In genomic region chr16:30995927-30996323, GRCh38 we compare ENCODE assay signal across 9 cellular contexts. TPM values are rescaled to one million over a fixed set of nuclear protein-coding genes. Genes with fewer than 3 reads are reported as not detected.
DNase-seq lines count a peak whose midpoint lies in the region; ATAC-seq and TF ChIP-seq lines count a peak whose summit lies in the region.
"Had no signal": no experiment of that assay in that cellular context is flagged by ENCODE, and none has a peak within 500 bp of the region (broad histone marks: within the 10 kb centered on the region; RNA-seq: fewer than 3 reads in every experiment).

No MANE protein-coding gene starts in this region.

- intact Hi-C loops in esophagus squamous epithelium (cut with DNase I) (loop anchor here (5.0 kb wide), 1 partner anchor 41 kb away; no protein-coding TSS in a partner anchor), sigmoid colon (cut with DNase I) (loop anchor here (2.0 to 5.0 kb wide), 2 partner anchors 79 to 146 kb away; partner anchors contain the start of genes ZNF646 and ZNF668), body of pancreas (cut with DNase I) (no loop called here)

- H4K5ac ChIP-seq in H9 (ENCODE audit: insufficient read length, low read depth, low read length), result no peak overlapping the region

- no peak overlapping the region for H2BK15ac ChIP-seq in H9 (ENCODE audit: low read depth, low read length)

- no CpG with 5 or more reads among the region's 11 CpGs for WGBS in H9 (ENCODE audit: extremely low coverage, insufficient read length, low lambda C conversion rate)
- WGBS in esophagus squamous epithelium, 2 donors, result 65 to 71% methylated on average over 11 of the region's 11 CpGs
- 65 to 81% methylated on average over 11 of the region's 11 CpGs for WGBS in sigmoid colon, 2 donors
- 81 to 82% methylated on average over 11 of the region's 11 CpGs for WGBS in body of pancreas, 2 donors

- peak overlapping the region; percentile 76 to 85 for H3K4me3 Mint-ChIP-seq in H9

- H4K20me1 ChIP-seq in H9 (ENCODE audit: control insufficient read depth, insufficient read depth, insufficient read length), result no peaks in the 10 kb centered on the region

- H3K27ac ChIP-seq in H9 (ENCODE audit: insufficient read length, low read depth, low read length), result no peak overlapping the region
- H3K27ac ChIP-seq in RWPE1, result peak overlapping the region; percentile 94
- H3K27ac ChIP-seq in esophagus squamous epithelium, result peak overlapping the region; percentile 76 to 94 (median 84)
- peak overlapping the region; percentile 81 to 87 (median 87) for H3K27ac ChIP-seq in sigmoid colon
- H3K27ac ChIP-seq in body of pancreas, result peak overlapping the region in 1 of 4 donors; percentile 81

- no peaks in the 10 kb centered on the region for H3K79me2 ChIP-seq in H9 (ENCODE audit: insufficient read depth, low read length)

- no peak overlapping the region for H3K4ac ChIP-seq in H9 (ENCODE audit: low read depth, low read length)

- H3K4me2 ChIP-seq in H9 (ENCODE audit: insufficient read depth, insufficient read length, low read length), result peak overlapping the region; percentile 59

- POLR2A ChIA-PET in RWPE1 (lab: Yijun Ruan, JAX; ENCODE audit: low non-redundant PET), result no interaction called here

- no peak overlapping the region for H2AFZ ChIP-seq in H9 (ENCODE audit: low read length)

- no peak overlapping the region for H3K23ac ChIP-seq in H9 (ENCODE audit: insufficient read length, low read depth, low read length)

- TF ChIP-seq CTCF in H9 (conservative IDR thresholded peaks at IDR 0.05) (no peak), RWPE1 (conservative IDR thresholded peaks at IDR 0.05; ENCODE audit: low read depth) (no peak), esophagus squamous epithelium (IDR thresholded peaks at IDR 0.05) (no peak), sigmoid colon (IDR thresholded peaks at IDR 0.05) (no peak), body of pancreas (IDR thresholded peaks at IDR 0.05) (no peak)

- no peak for TF ChIP-seq EP300 in sigmoid colon (IDR thresholded peaks at IDR 0.05)

- no peak overlapping the region for H4K91ac ChIP-seq in H9 (ENCODE audit: insufficient read length, low read depth, low read length)

- H4K8ac ChIP-seq in H9 (replicated peaks; ENCODE audit: insufficient read length, low read depth, low read length), result no peak overlapping the region

- no peak overlapping the region for H2BK12ac ChIP-seq in H9 (ENCODE audit: insufficient read length, low read depth, low read length)

- H3T11ph ChIP-seq in H9 (ENCODE audit: low read length), result no peak overlapping the region

- no peaks in the 10 kb centered on the region for H3K9me3 Mint-ChIP-seq in H9

- TF ChIP-seq POLR2A in esophagus squamous epithelium (IDR thresholded peaks at IDR 0.05) (no peak), sigmoid colon (IDR thresholded peaks at IDR 0.05) (no peak), body of pancreas (IDR thresholded peaks at IDR 0.05) (no peak)

- peak overlapping the region in 2 of 4 donors; percentile 59 to 83 for H3K4me3 ChIP-seq in esophagus squamous epithelium
- peak overlapping the region in 3 of 4 donors; percentile 53 to 66 (median 65) for H3K4me3 ChIP-seq in sigmoid colon
- H3K4me3 ChIP-seq in body of pancreas, result no peak overlapping the region

- H2BK5ac ChIP-seq in H9 (ENCODE audit: insufficient read length, low read length), result no peak overlapping the region

- H3K9me3 ChIP-seq in H9 (ENCODE audit: control insufficient read depth, low read depth, low read length) (no peaks in the 10 kb centered on the region), esophagus squamous epithelium (no peaks in the 10 kb centered on the region), sigmoid colon (no peaks in the 10 kb centered on the region), body of pancreas (no peaks in the 10 kb centered on the region)

- H3K36me3 ChIP-seq in esophagus squamous epithelium (no peaks in the 10 kb centered on the region), sigmoid colon (no peaks in the 10 kb centered on the region), body of pancreas (replicated peaks in 1 of 2; ENCODE audit: insufficient read depth in 1 of 2, low read depth in 2 of 2) (no peaks in the 10 kb centered on the region)

- ATAC-seq in body of pancreas, result no peak
- ATAC-seq in activated CD4-positive, CD25-positive, alpha-beta regulatory T cell treated with anti-CD3 and anti-CD28 coated beads, Interleukin-2, amount 50 U/mL, for 24 hours, result no peak

- peaks cover 10% of the 10 kb centered on the region; the same call in 1 of the 2 replicates for H3K27me3 Mint-ChIP-seq in H9 (ENCODE audit: low read depth)

- H3K79me1 ChIP-seq in H9 (ENCODE audit: insufficient read depth, low read depth, low read length, poor library complexity, severe bottlenecking), result no peaks in the 10 kb centered on the region

- no peaks in the 10 kb centered on the region for H3K4me1 ChIP-seq in H9 (ENCODE audit: insufficient read depth, low read length)
- H3K4me1 ChIP-seq in esophagus squamous epithelium, result peaks cover 16 to 47% (median 26%) of the 10 kb centered on the region in 3 donors
- peaks cover 0 to 19% (median 13%) of the 10 kb centered on the region in 4 donors for H3K4me1 ChIP-seq in sigmoid colon
- H3K4me1 ChIP-seq in body of pancreas, result peaks cover 27% of the 10 kb centered on the region

- H3K36me3 Mint-ChIP-seq in H9 (ENCODE audit: insufficient read depth in 1 of 3, low read depth in 3 of 3), result peaks cover 0 to 10% (median 2%) of the 10 kb centered on the region in 3 experiments; a peak in 2 of 7 replicates

- H2AK5ac ChIP-seq in H9 (ENCODE audit: insufficient read length, low read length), result no peak overlapping the region

- H2BK120ac ChIP-seq in H9 (ENCODE audit: low read depth, low read length, poor library complexity, severe bottlenecking), result no peak overlapping the region

- H3K56ac ChIP-seq in H9 (ENCODE audit: insufficient read length, low read depth, low read length), result no peak overlapping the region

- H3K4me1 Mint-ChIP-seq in H9, result peaks cover 15 to 18% of the 10 kb centered on the region in 2 experiments

- CTCF ChIA-PET in RWPE1 (lab: Yijun Ruan, JAX), result interaction anchor here (0.6 to 1.5 kb wide), 3 partner anchors 11 to 99 kb away, joined by 3 to 11 read pairs (median 3); partner anchors contain the start of gene HSD3B7

- no peak overlapping the region for H3K27ac Mint-ChIP-seq in H9

- DNase-seq in H9 (no peak), RWPE1 (ENCODE audit: low spot score) (no peak), esophagus squamous epithelium (lab: John Stamatoyannopoulos, UW) (no peak), sigmoid colon (no peak), NCI-H2227 treated with DMSO at 0.1 percent for 48 hours (lab: John Stamatoyannopoulos, UW) (no peak), body of pancreas (no peak)
- DNase-seq: GDM1, NCI-H446 treated with DMSO at 0.1 percent for 48 hours had no signal

- H3K9ac ChIP-seq in H9 (ENCODE audit: extremely low read depth, insufficient read length, low read length), result no peak overlapping the region

- peaks cover 12% of the 10 kb centered on the region for H3K23me2 ChIP-seq in H9 (ENCODE audit: insufficient read length, low read depth, low read length, poor library complexity, severe bottlenecking)

- H3K18ac ChIP-seq in H9 (ENCODE audit: insufficient read length, low read depth, low read length), result no peak overlapping the region

- no peak overlapping the region for H3K14ac ChIP-seq in H9 (ENCODE audit: insufficient read depth, low read length)

- H3K27me3 ChIP-seq in H9 (ENCODE audit: insufficient read depth, low read length) (no peaks in the 10 kb centered on the region), esophagus squamous epithelium (no peaks in the 10 kb centered on the region), sigmoid colon (no peaks in the 10 kb centered on the region), body of pancreas (no peaks in the 10 kb centered on the region)

- no peak overlapping the region for H2BK20ac ChIP-seq in H9 (ENCODE audit: low read depth, low read length, poor library complexity, severe bottlenecking)

RNA-seq across cellular contexts. Expression of gene HSD3B7, which starts 10.9 kb away (rescaled TPM):
- total RNA-seq in H9 (2021) (5.5 and 7.5 TPM in 2 replicates), esophagus squamous epithelium (10 to 100 TPM in 1 of 4 donors, 1 to 10 TPM in 3; 6.9 to 17.0 (median 8.8) TPM), sigmoid colon (10 to 100 TPM; 14.6 to 16.1 (median 15.5) TPM), body of pancreas (10 to 100 TPM; 20.5 to 21.4 TPM)
- 10 to 100 TPM in 2 of 3 donors, 1 to 10 TPM in 1; 9.0 to 36.1 (median 13.6) TPM for polyA plus RNA-seq in sigmoid colon

RNA-seq across cellular contexts. Expression of gene STX1B, which starts 14.5 kb away (rescaled TPM):
- 9.7 and 11.0 TPM in 2 replicates for total RNA-seq in H9 (2021)
- 1 to 10 TPM in 1 of 4 donors, under 1 TPM in 3; 0.06 to 1.5 (median 0.20) TPM for total RNA-seq in esophagus squamous epithelium
- 1 to 10 TPM in 2 of 4 donors, under 1 TPM in 2; 0.71 to 4.4 (median 2.3) TPM for total RNA-seq in sigmoid colon
- polyA plus RNA-seq in sigmoid colon, result 1 to 10 TPM in 1 of 3 donors, under 1 TPM in 1, not detected in 1; 0.60 to 1.2 TPM
- under 1 TPM; 0.26 to 0.33 TPM for total RNA-seq in body of pancreas

RNA-seq across cellular contexts. Expression of gene STX4, which starts 37.4 kb away (rescaled TPM):
- 31.1 and 32.3 TPM in 2 replicates for total RNA-seq in H9 (2021)
- total RNA-seq in esophagus squamous epithelium, result 10 to 100 TPM; 19.0 to 35.9 (median 25.1) TPM
- total RNA-seq in sigmoid colon, result 10 to 100 TPM; 23.9 to 56.5 (median 37.4) TPM
- 10 to 100 TPM; 47.2 to 76.3 (median 55.3) TPM for polyA plus RNA-seq in sigmoid colon
- 10 to 100 TPM; 25.9 to 38.6 TPM for total RNA-seq in body of pancreas

RNA-seq across cellular contexts. Expression of gene SETD1A, which starts 38.4 kb away (rescaled TPM):
- total RNA-seq in H9 (2021) (36.9 and 37.0 TPM in 2 replicates), esophagus squamous epithelium (1 to 10 TPM; 3.5 to 8.0 (median 5.4) TPM), sigmoid colon (10 to 100 TPM in 1 of 4 donors, 1 to 10 TPM in 3; 5.0 to 16.0 (median 7.1) TPM), body of pancreas (10 to 100 TPM in 1 of 2 donors, 1 to 10 TPM in 1; 4.7 to 10.9 TPM)
- 10 to 100 TPM in 1 of 3 donors, 1 to 10 TPM in 2; 2.4 to 13.1 (median 3.2) TPM for polyA plus RNA-seq in sigmoid colon

RNA-seq across cellular contexts. Expression of gene ORAI3, which starts 47.1 kb away (rescaled TPM):
- total RNA-seq in H9 (2021) (6.1 and 6.9 TPM in 2 replicates), esophagus squamous epithelium (10 to 100 TPM in 3 of 4 donors, 1 to 10 TPM in 1; 4.0 to 28.6 (median 18.0) TPM), sigmoid colon (10 to 100 TPM; 33.3 to 43.3 (median 40.5) TPM), body of pancreas (10 to 100 TPM in 1 of 2 donors, 1 to 10 TPM in 1; 7.9 to 27.2 TPM)
- polyA plus RNA-seq in sigmoid colon, result 10 to 100 TPM in 2 of 3 donors, 1 to 10 TPM in 1; 8.6 to 16.1 (median 15.6) TPM

Comparison
In these comparisons a context has a peak if more than half of its experiments do, and no peak if none do; other contexts are left out.
1. H3K4me3 ChIP-seq: peak in sigmoid colon (3 of 4); none in body of pancreas (0 of 2).